12 cellular contexts compared by ENCODE assay signal in genomic region chr7:115087437-115087836, GRCh38.
A peak's percentile ranks its signal among the peaks of the same experiment; 100 is the strongest.
DNase-seq lines count a peak whose midpoint lies in the region; ATAC-seq and TF ChIP-seq lines count a peak whose summit lies in the region.
"Had no signal": no experiment of that assay in that cellular context is flagged by ENCODE, and none has a peak within 500 bp of the region (broad histone marks: within the 10 kb centered on the region; RNA-seq: fewer than 3 reads in every experiment).

No MANE protein-coding gene starts in this region.

- no peaks in the 10 kb centered on the region for H3K27me3 Mint-ChIP-seq in chondrocyte (ENCODE audit: low read depth)
- H3K27me3 Mint-ChIP-seq: activated naive CD8-positive, alpha-beta T cell had no signal

- H3K9ac ChIP-seq in adipocyte (ENCODE audit: low read length) (peak overlapping the region; percentile 76), skeletal muscle satellite cell (ENCODE audit: low read depth, low read length) (no peak overlapping the region)

- H3K36me3 ChIP-seq in adipocyte (ENCODE audit: control insufficient read depth, insufficient read depth, low read length, severe bottlenecking) (no peaks in the 10 kb centered on the region), skeletal muscle satellite cell (ENCODE audit: insufficient read depth, low read length) (no peaks in the 10 kb centered on the region)

- H3K4me1 Mint-ChIP-seq in chondrocyte (ENCODE audit: low read depth) = peaks cover 14% of the 10 kb centered on the region

- peaks cover 34% of the 10 kb centered on the region for H3K4me1 ChIP-seq in adipocyte (ENCODE audit: control insufficient read depth, insufficient read depth, low read length)
- peaks cover 11% of the 10 kb centered on the region for H3K4me1 ChIP-seq in skeletal muscle satellite cell (ENCODE audit: control insufficient read depth, insufficient read depth, low read length)

- H3K4me3 ChIP-seq in adipocyte (ENCODE audit: low read length) (peak overlapping the region; percentile 64), skeletal muscle satellite cell (ENCODE audit: low read length) (no peak overlapping the region)
- H3K4me3 ChIP-seq: testis had no signal

- H3K9me3 ChIP-seq in adipocyte (ENCODE audit: control insufficient read depth, low read length) = no peaks in the 10 kb centered on the region
- H3K9me3 ChIP-seq in skeletal muscle satellite cell (replicated peaks; ENCODE audit: low read length) = no peaks in the 10 kb centered on the region
- H3K9me3 ChIP-seq: testis had no signal

- peak; percentile 90 to 94 for ATAC-seq in left cardiac atrium

- peak; percentile 81 for DNase-seq in HCEC 1CT
- DNase-seq in adipocyte (ENCODE audit: low read depth) = peak; percentile 89
- no peak for DNase-seq in left cardiac atrium
- no peak for DNase-seq in chondrocyte (ENCODE audit: low spot score)
- no peak for DNase-seq in stimulated activated CD4-positive, alpha-beta T cell treated with anti-CD3 and anti-CD28 coated beads, Interleukin-4, amount 100 ng/mL, for 4 hours
- no peak for DNase-seq in epidermal melanocyte (ENCODE audit: insufficient read length, low spot score)
- DNase-seq in activated CD4-positive, CD25-positive, alpha-beta regulatory T cell (lab: John Stamatoyannopoulos, UW) = no peak
- DNase-seq: NCI-H82; stimulated activated CD4-positive, alpha-beta T cell treated with anti-CD3 and anti-CD28 coated beads, Interleukin-12 subunit alpha, Interleukin-12 subunit beta, amount 100 ng/mL, for 4 hours; testis had no signal

- H3K4me3 Mint-ChIP-seq in chondrocyte (ENCODE audit: unreplicated experiment) = no peak overlapping the region
- H3K4me3 Mint-ChIP-seq: activated naive CD8-positive, alpha-beta T cell had no signal

- H3K27me3 ChIP-seq in adipocyte (replicated peaks; ENCODE audit: control insufficient read depth, insufficient read depth, low read length) = no peaks in the 10 kb centered on the region
- H3K27me3 ChIP-seq in skeletal muscle satellite cell (ENCODE audit: control insufficient read depth, insufficient read depth, low read length) = no peaks in the 10 kb centered on the region
- H3K27me3 ChIP-seq: testis had no signal

- no peaks in the 10 kb centered on the region for H3K36me3 Mint-ChIP-seq in chondrocyte (ENCODE audit: low read depth)

- intact Hi-C loops in left cardiac atrium (cut with DNase I) = no loop called here

- H3K27ac Mint-ChIP-seq in chondrocyte (ENCODE audit: unreplicated experiment) = no peak overlapping the region
- H3K27ac Mint-ChIP-seq: activated naive CD8-positive, alpha-beta T cell had no signal

- H3K4me2 ChIP-seq in skeletal muscle satellite cell (ENCODE audit: low read length) = peak overlapping the region; percentile 58

- no peak for TF ChIP-seq CTCF in chondrocyte (IDR thresholded peaks at IDR 0.05)

- no peaks in the 10 kb centered on the region for H3K9me3 Mint-ChIP-seq in chondrocyte (ENCODE audit: low read depth)

Comparison
In these comparisons a context has a peak if more than half of its experiments do, and no peak if none do; other contexts are left out.
1. DNase-seq: peak in HCEC 1CT (single experiment) and adipocyte (single experiment); none in left cardiac atrium (single experiment), chondrocyte (single experiment), stimulated activated CD4-positive, alpha-beta T cell treated with anti-CD3 and anti-CD28 coated beads, Interleukin-4, amount 100 ng/mL, for 4 hours (0 of 2), epidermal melanocyte (single experiment) and activated CD4-positive, CD25-positive, alpha-beta regulatory T cell (0 of 4).